In the genomic region with DNA sequence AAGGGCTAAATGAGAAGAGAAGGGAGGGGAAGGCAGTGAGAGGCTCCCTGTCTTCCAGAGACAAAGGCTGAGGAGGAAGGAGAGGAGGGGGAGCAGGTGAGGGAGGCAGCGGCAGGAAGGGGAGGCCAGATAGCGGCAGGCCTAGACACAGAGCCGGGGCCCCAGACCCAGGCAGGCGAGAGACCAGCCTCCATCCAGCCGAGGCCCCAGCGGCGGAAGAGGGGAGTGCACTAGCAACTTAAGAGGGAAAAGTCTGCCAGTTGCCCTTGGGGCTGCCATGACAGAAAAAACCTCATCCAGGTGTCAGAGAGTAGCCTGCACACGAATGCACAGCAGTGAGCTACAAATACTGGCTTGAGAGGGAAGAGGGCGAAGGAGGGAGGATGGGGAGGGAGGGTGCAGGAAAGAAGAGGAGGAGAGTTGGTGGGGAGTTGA, we compare ENCODE assay signal across 8 cellular contexts.
DNase-seq lines count a peak whose midpoint lies in the region; ATAC-seq lines count a peak whose summit lies in the region.

No MANE protein-coding gene starts in this region.

- H3K9me3 Mint-ChIP-seq in effector memory CD8-positive, alpha-beta T cell, result no peaks in the 10 kb centered on the region

- H3K4me1 Mint-ChIP-seq in effector memory CD8-positive, alpha-beta T cell (ENCODE audit: low read depth in 2 of 2), result peaks cover 0 to 3% of the 10 kb centered on the region in 2 donors

- H3K27ac Mint-ChIP-seq in effector memory CD8-positive, alpha-beta T cell, result no peak overlapping the region

- peak; percentile 42 to 44 for DNase-seq in SHP77 (lab: John Stamatoyannopoulos, UW)
- no peak for DNase-seq in SHP77 treated with DMSO at 0.1 percent for 48 hours (lab: John Stamatoyannopoulos, UW)
- peak; percentile 77 for DNase-seq in RPMI8226
- peak in 2 of 3 experiments; percentile 10 to 15 for DNase-seq in effector memory CD8-positive, alpha-beta T cell
- DNase-seq in retina, result peak; percentile 85
- no peak for DNase-seq in hypothalamus (lab: John Stamatoyannopoulos, UW)
- DNase-seq in NCI-H2196 treated with DMSO at 0.1 percent for 48 hours (lab: John Stamatoyannopoulos, UW; ENCODE audit: unreplicated experiment), result no peak

- ATAC-seq in effector memory CD8-positive, alpha-beta T cell (replicated peaks), result peak; percentile 46
- no peak for ATAC-seq in GM19455 (IDR thresholded peaks at IDR 0.05; ENCODE audit: unreplicated experiment)

- H3K36me3 Mint-ChIP-seq in effector memory CD8-positive, alpha-beta T cell (ENCODE audit: insufficient read depth), result no peaks in the 10 kb centered on the region

- no peak overlapping the region for H3K4me3 Mint-ChIP-seq in effector memory CD8-positive, alpha-beta T cell

- H3K27me3 Mint-ChIP-seq in effector memory CD8-positive, alpha-beta T cell, result peaks cover 30 to 32% of the 10 kb centered on the region in 2 donors

Comparison
In these comparisons a context has a peak if more than half of its experiments do, and no peak if none do; other contexts are left out.
1. DNase-seq: peak in SHP77 (2 of 2), RPMI8226 (single experiment), effector memory CD8-positive, alpha-beta T cell (2 of 3) and retina (single experiment); none in SHP77 treated with DMSO at 0.1 percent for 48 hours (single experiment), hypothalamus (0 of 51) and NCI-H2196 treated with DMSO at 0.1 percent for 48 hours (single experiment).